8 cellular contexts compared by ENCODE assay signal in the genomic region with DNA sequence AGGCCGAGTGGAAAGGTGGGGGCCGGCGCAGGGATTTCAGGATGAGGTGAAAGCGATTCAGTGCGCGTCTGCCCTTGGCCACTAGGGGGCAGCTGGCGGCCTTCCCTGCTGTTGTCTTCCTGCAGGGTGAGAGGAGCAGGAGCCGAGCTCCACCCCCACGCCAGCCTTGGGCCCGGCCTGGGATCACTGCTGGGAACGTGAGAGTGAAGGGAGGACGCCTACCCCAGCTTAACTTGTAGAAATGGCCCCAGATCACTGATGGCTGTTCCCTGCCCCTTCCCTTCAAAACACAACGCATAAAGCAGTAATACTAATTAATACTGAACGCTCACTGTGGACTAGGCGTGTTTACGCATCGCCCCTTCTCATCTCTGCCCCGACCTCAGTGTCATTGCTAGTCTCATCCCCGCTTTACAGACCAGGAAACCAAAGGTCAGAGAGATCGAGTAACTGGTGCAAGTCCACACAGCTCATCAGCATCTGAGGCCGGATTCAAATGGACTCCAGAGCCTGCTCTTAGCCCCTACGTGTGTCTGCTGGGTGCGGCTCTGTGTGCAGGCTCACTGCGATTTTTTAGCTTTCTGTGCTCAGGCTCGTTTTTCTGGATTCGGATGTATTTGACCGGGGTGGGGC. TPM values are rescaled to one million over a fixed set of nuclear protein-coding genes. Genes with fewer than 3 reads are reported as not detected.
A peak's percentile ranks its signal among the peaks of the same experiment; 100 is the strongest.
DNase-seq lines count a peak whose midpoint lies in the region; ATAC-seq, FAIRE-seq and TF ChIP-seq lines count a peak whose summit lies in the region.

No MANE protein-coding gene starts in this region.

- ATAC-seq in Right ventricle myocardium superior (ENCODE audit: poor library complexity) = peak; percentile 90
- no peak for ATAC-seq in HG02763 (IDR thresholded peaks at IDR 0.05; ENCODE audit: unreplicated experiment)

- FAIRE-seq in GM12891 (lab: Jason Lieb, UNC) = peak; percentile 80

- intact Hi-C loops in Right ventricle myocardium superior (cut with DNase I) = loop anchor here (1.0 to 10.0 kb wide), 3 partner anchors 76 to 177 kb away; a partner anchor contains a TSS
- intact Hi-C loops in posterior vena cava (cut with DNase I) = loop anchor here (5.0 kb wide), 2 partner anchors 174 to 179 kb away; no protein-coding TSS in a partner anchor

- DNase-seq in GM12891 (ENCODE audit: insufficient read length, low spot score) (peak; percentile 88), NCI-H1417 (lab: John Stamatoyannopoulos, UW) (peak; percentile 83 to 91 (median 89)), T follicular helper cell (ENCODE audit: low read depth) (peak; percentile 43), Right ventricle myocardium superior (peak; percentile 92), posterior vena cava (ENCODE audit: low spot score) (peak; percentile 95), ureter (ENCODE audit: low spot score) (peak; percentile 89)
- peak; percentile 35 for DNase-seq in activated naive CD8-positive, alpha-beta T cell treated with anti-CD3 and anti-CD28 coated beads, Interleukin-2, amount 50 U/mL, for 16 hours (ENCODE audit: low read depth, low spot score)

- no peak for TF ChIP-seq POLR2A in GM12891 (IDR thresholded peaks at IDR 0.05; ENCODE audit: low read depth, low read length)

TF ChIP-seq in GM12891, 5 proteins besides CTCF, POLR2A, EP300 and RAD21:
- no peak for TF ChIP-seq PAX5 (IDR thresholded peaks at IDR 0.05; ENCODE audit: insufficient read depth, low read length, severe bottlenecking)
- no peak for TF ChIP-seq POU2F2 (IDR thresholded peaks at IDR 0.05; ENCODE audit: low read depth, low read length)
- TF ChIP-seq POLR2AphosphoS5 (IDR thresholded peaks at IDR 0.05; ENCODE audit: low read depth, low read length) = no peak

RNA-seq across cellular contexts. Expression of a gene that starts 24.3 kb away (rescaled TPM):
- polyA plus RNA-seq in GM12891 (2012; ENCODE audit: low read depth, missing spikeins) = 19.9 TPM
- total RNA-seq in Right ventricle myocardium superior = 9.4 TPM
- total RNA-seq in posterior vena cava = 1 to 10 TPM; 9.1 TPM
- total RNA-seq in ureter = 44.0 TPM

RNA-seq across cellular contexts. Expression of a gene that starts 24.6 kb away (rescaled TPM):
- polyA plus RNA-seq in GM12891 (2012; ENCODE audit: low read depth, missing spikeins) = 66.1 TPM
- 68.1 TPM for total RNA-seq in Right ventricle myocardium superior
- total RNA-seq in posterior vena cava = 10 to 100 TPM; 17.9 to 20.0 TPM
- total RNA-seq in ureter = 65.8 TPM

Comparison
In these comparisons a context has a peak if more than half of its experiments do, and no peak if none do; other contexts are left out.
1. DNase-seq: peak in every context shown above with its lines; median percentile 95 in posterior vena cava; 92 in Right ventricle myocardium superior; 89 in NCI-H1417; 89 in ureter; 88 in GM12891; 43 in T follicular helper cell; 35 in activated naive CD8-positive, alpha-beta T cell treated with anti-CD3 and anti-CD28 coated beads, Interleukin-2, amount 50 U/mL, for 16 hours.